15 cellular contexts compared by ENCODE assay signal in genomic region chr5:17012289-17012688, GRCh38.
A peak's percentile ranks its signal among the peaks of the same experiment; 100 is the strongest.
DNase-seq lines count a peak whose midpoint lies in the region; ATAC-seq and TF ChIP-seq lines count a peak whose summit lies in the region.
"Had no signal": no experiment of that assay in that cellular context is flagged by ENCODE, and none has a peak within 500 bp of the region (broad histone marks: within the 10 kb centered on the region; RNA-seq: fewer than 3 reads in every experiment).

No MANE protein-coding gene starts in this region.

- peak overlapping the region; percentile 67 for H3K27ac Mint-ChIP-seq in HFFc6
- H3K27ac Mint-ChIP-seq: B cell had no signal

- DNase-seq in CD1c-positive myeloid dendritic cell (ENCODE audit: extremely low spot score) (peak; percentile 21), HFFc6 (peak; percentile 36), RWPE1 (ENCODE audit: low spot score) (peak; percentile 20), fibroblast of villous mesenchyme (ENCODE audit: low read depth) (peak; percentile 13), Ammon's horn (ENCODE audit: low spot score) (no peak)
- no peak for DNase-seq in activated T-cell treated with anti-CD3 and anti-CD28 coated beads, Interleukin-2, amount 50 U/mL, for 48 hours
- DNase-seq: activated CD4-positive, alpha-beta T cell treated with anti-CD3 and anti-CD28 coated beads, Interleukin-2, amount 50 U/mL, for 4 hours; head of caudate nucleus; mucosa of descending colon; NCI-H2171; right cardiac atrium; stimulated activated CD4-positive, alpha-beta T cell treated with anti-CD3 and anti-CD28 coated beads, Interleukin-1b, Interleukin-23, amount 100 ng/mL, for 48 hours had no signal

- peaks cover 14% of the 10 kb centered on the region for H3K4me1 Mint-ChIP-seq in HFFc6 (ENCODE audit: low read depth)
- H3K4me1 Mint-ChIP-seq: B cell had no signal

- no peak overlapping the region for H3K27ac ChIP-seq in RWPE1

- no peak for TF ChIP-seq CTCF in HFFc6 (IDR thresholded peaks at IDR 0.05)
- no peak for TF ChIP-seq CTCF in RWPE1 (conservative IDR thresholded peaks at IDR 0.05; ENCODE audit: low read depth)
- no peak for TF ChIP-seq CTCF in fibroblast of villous mesenchyme (IDR thresholded peaks at IDR 0.05; ENCODE audit: insufficient read depth, low read depth, low read length)

- no peak overlapping the region for H3K4me3 Mint-ChIP-seq in HFFc6
- H3K4me3 Mint-ChIP-seq: B cell had no signal

- CTCF ChIA-PET in RWPE1 (lab: Yijun Ruan, JAX) = interaction anchor here (0.7 kb wide), 1 partner anchor 120 kb away, joined by 3 read pairs; no protein-coding TSS in a partner anchor

- no peaks in the 10 kb centered on the region; the same call in 1 of the 2 replicates for H3K36me3 Mint-ChIP-seq in HFFc6 (ENCODE audit: low read depth)

- POLR2A ChIA-PET in RWPE1 (lab: Yijun Ruan, JAX; ENCODE audit: low non-redundant PET) = no interaction called here

- ATAC-seq in HG02759 (IDR thresholded peaks at IDR 0.05; ENCODE audit: unreplicated experiment) (no peak), GM21423 (IDR thresholded peaks at IDR 0.05; ENCODE audit: unreplicated experiment) (no peak)
- ATAC-seq: mucosa of descending colon, right cardiac atrium had no signal

- no peaks in the 10 kb centered on the region for H3K9me3 Mint-ChIP-seq in HFFc6

- H3K4me3 ChIP-seq in fibroblast of villous mesenchyme (ENCODE audit: low read depth, low read length) = no peak overlapping the region
- H3K4me3 ChIP-seq: mucosa of descending colon had no signal

- 0 out of 2 replicates have a peak, but pooled peaks cover 1% of the 10 kb centered on the region for H3K27me3 Mint-ChIP-seq in HFFc6 (ENCODE audit: insufficient read depth)

Comparison
In these comparisons a context has a peak if more than half of its experiments do, and no peak if none do; other contexts are left out.
1. DNase-seq: peak in CD1c-positive myeloid dendritic cell (single experiment), HFFc6 (single experiment), RWPE1 (single experiment) and fibroblast of villous mesenchyme (single experiment); none in Ammon's horn (single experiment) and activated T-cell treated with anti-CD3 and anti-CD28 coated beads, Interleukin-2, amount 50 U/mL, for 48 hours (0 of 2).